13 cellular contexts compared by ENCODE assay signal in genomic region chr4:7066006-7066405, GRCh38. TPM values are rescaled to one million over a fixed set of nuclear protein-coding genes. Genes with fewer than 3 reads are reported as not detected.
DNase-seq lines count a peak whose midpoint lies in the region; TF ChIP-seq lines count a peak whose summit lies in the region.
"Had no signal": no experiment of that assay in that cellular context is flagged by ENCODE, and none has a peak within 500 bp of the region (broad histone marks: within the 10 kb centered on the region; RNA-seq: fewer than 3 reads in every experiment).

No MANE protein-coding gene starts in this region.

- H3K4me3 Mint-ChIP-seq in Calu3 (ENCODE audit: low read depth, unreplicated experiment) (peak overlapping the region; percentile 83), neural progenitor cell (peak overlapping the region; percentile 89)

- peaks cover 5% of the 10 kb centered on the region for H3K4me1 Mint-ChIP-seq in Calu3 (ENCODE audit: low read depth, unreplicated experiment)
- H3K4me1 Mint-ChIP-seq in neural progenitor cell = peaks cover 26% of the 10 kb centered on the region

- H3K18ac ChIP-seq in mesendoderm (ENCODE audit: low read length) = no peak overlapping the region

- TF ChIP-seq CTCF in Calu3 (IDR thresholded peaks at IDR 0.05; ENCODE audit: unreplicated experiment) (no peak), KMS-11 (conservative IDR thresholded peaks at IDR 0.05; ENCODE audit: low read depth, low read length) (no peak), neural progenitor cell (IDR thresholded peaks at IDR 0.05) (no peak)

- peaks cover 13% of the 10 kb centered on the region for H3K79me1 ChIP-seq in mesendoderm (ENCODE audit: low read length)

- H3K9me3 Mint-ChIP-seq in Calu3 (ENCODE audit: low read depth, unreplicated experiment) (no peaks in the 10 kb centered on the region), neural progenitor cell (no peaks in the 10 kb centered on the region)

- H3K4me2 ChIP-seq in KMS-11 (peak overlapping the region; percentile 82; the same call in 1 of the 2 replicates), neural progenitor cell (no peak overlapping the region), mesendoderm (ENCODE audit: low read length) (no peak overlapping the region)

- DNase-seq in Calu3 (no peak), adipocyte (ENCODE audit: low read depth) (no peak), neural progenitor cell (ENCODE audit: low spot score) (no peak), DMS153 (lab: John Stamatoyannopoulos, UW) (no peak), mesendoderm (no peak), kidney glomerular epithelial cell (lab: John Stamatoyannopoulos, UW) (no peak)
- DNase-seq: EL; NCI-H146; nucleus accumbens; stimulated activated CD4-positive, alpha-beta T cell treated with anti-CD3 and anti-CD28 coated beads, Interleukin-1b, Interleukin-23, amount 100 ng/mL, for 48 hours; stimulated activated naive CD4-positive, alpha-beta T cell treated with Interleukin-2 at 50 U/mL for 16 hours had no signal

- H3K36me3 ChIP-seq in KMS-11 (ENCODE audit: insufficient read depth) (no peaks in the 10 kb centered on the region), adipocyte (ENCODE audit: control insufficient read depth, insufficient read depth, low read length, severe bottlenecking) (peaks cover 37% of the 10 kb centered on the region), neural progenitor cell (peaks cover 6% of the 10 kb centered on the region), mesendoderm (ENCODE audit: control insufficient read depth, insufficient read depth, low read length) (peaks cover 12% of the 10 kb centered on the region)

- H4K20me1 ChIP-seq in KMS-11 (ENCODE audit: insufficient read depth) (no peaks in the 10 kb centered on the region), neural progenitor cell (ENCODE audit: low read depth) (peaks cover 26% of the 10 kb centered on the region)

- H2BK120ac ChIP-seq in mesendoderm (ENCODE audit: low read depth, low read length) = no peak overlapping the region

- H4K5ac ChIP-seq in mesendoderm (ENCODE audit: low read length) = no peak overlapping the region

- no peak overlapping the region for H2BK5ac ChIP-seq in mesendoderm (ENCODE audit: low read length)

- H3K9me3 ChIP-seq in adipocyte (ENCODE audit: control insufficient read depth, low read length) (no peaks in the 10 kb centered on the region), neural progenitor cell (ENCODE audit: low read depth) (no peaks in the 10 kb centered on the region)

- no peak overlapping the region for H3K4me3 ChIP-seq in KMS-11 (IDR thresholded peaks at IDR 0.05; ENCODE audit: insufficient read depth, low read depth, low read length)
- peak overlapping the region; percentile 96 for H3K4me3 ChIP-seq in adipocyte (ENCODE audit: low read length)
- H3K4me3 ChIP-seq in neural progenitor cell = no peak overlapping the region
- H3K4me3 ChIP-seq in mesendoderm (ENCODE audit: low read length) = no peak overlapping the region
- H3K4me3 ChIP-seq: cardiac muscle cell had no signal

- no TSS peak for BruUV-seq in Calu3 (replicated peaks; lab: Mats Ljungman, UMichigan)

- H3F3A ChIP-seq in neural progenitor cell (ENCODE audit: low read depth) = peaks cover 8% of the 10 kb centered on the region

- intact Hi-C loops in Calu3 (cut with micrococcal nuclease; ENCODE audit: unreplicated experiment) = no loop called here

- peaks cover 31% of the 10 kb centered on the region for H3K79me2 ChIP-seq in KMS-11 (ENCODE audit: insufficient read depth, low read depth)
- H3K79me2 ChIP-seq in neural progenitor cell (ENCODE audit: low read depth) = peaks cover 42% of the 10 kb centered on the region
- peaks cover 18% of the 10 kb centered on the region for H3K79me2 ChIP-seq in mesendoderm (ENCODE audit: control insufficient read depth, insufficient read depth, low read length)

- H3K9ac ChIP-seq in KMS-11 = no peak overlapping the region
- H3K9ac ChIP-seq in adipocyte (ENCODE audit: low read length) = no peak overlapping the region
- no peak overlapping the region for H3K9ac ChIP-seq in neural progenitor cell
- H3K9ac ChIP-seq in mesendoderm (ENCODE audit: low read length) = no peak overlapping the region

- no peak overlapping the region for H3K56ac ChIP-seq in mesendoderm (ENCODE audit: low read length)

- H3K27me3 ChIP-seq in KMS-11 (ENCODE audit: insufficient read depth, low read depth) (no peaks in the 10 kb centered on the region), adipocyte (replicated peaks; ENCODE audit: control insufficient read depth, insufficient read depth, low read length) (no peaks in the 10 kb centered on the region), neural progenitor cell (peaks cover 22% of the 10 kb centered on the region), mesendoderm (ENCODE audit: insufficient read depth, low read length, poor library complexity) (no peaks in the 10 kb centered on the region)
- H3K27me3 ChIP-seq: cardiac muscle cell had no signal

- peaks cover 35% of the 10 kb centered on the region for H3K36me3 Mint-ChIP-seq in Calu3 (ENCODE audit: insufficient read depth, unreplicated experiment)
- H3K36me3 Mint-ChIP-seq in neural progenitor cell = peaks cover 20% of the 10 kb centered on the region

- no peak overlapping the region for H2BK15ac ChIP-seq in mesendoderm (replicated peaks; ENCODE audit: low read depth)

- H3K27me3 Mint-ChIP-seq in Calu3 (ENCODE audit: unreplicated experiment) (peaks cover 7% of the 10 kb centered on the region), neural progenitor cell (ENCODE audit: insufficient read depth, low read depth) (peaks cover 7% of the 10 kb centered on the region)

- WGBS in mesendoderm (ENCODE audit: extremely low coverage, insufficient coverage, low lambda C conversion rate) = no CpG with 5 or more reads among the region's 11 CpGs

- CTCF ChIA-PET in Calu3 (lab: Charles Lee) = no interaction called here

- no peak overlapping the region for H2AFZ ChIP-seq in KMS-11 (ENCODE audit: low read depth)
- H2AFZ ChIP-seq in neural progenitor cell (replicated peaks) = no peak overlapping the region

- no peak overlapping the region for H4K8ac ChIP-seq in mesendoderm (ENCODE audit: low read depth, low read length)

- H3K27ac Mint-ChIP-seq in Calu3 (ENCODE audit: unreplicated experiment) (no peak overlapping the region), neural progenitor cell (no peak overlapping the region)

- no peak overlapping the region for H3K27ac ChIP-seq in KMS-11
- no peak overlapping the region for H3K27ac ChIP-seq in neural progenitor cell
- no peak overlapping the region for H3K27ac ChIP-seq in mesendoderm (ENCODE audit: low read depth, low read length)
- H3K27ac ChIP-seq: cardiac muscle cell had no signal

- H2AK5ac ChIP-seq in mesendoderm (ENCODE audit: low read length) = no peak overlapping the region

- H3K23ac ChIP-seq in mesendoderm (ENCODE audit: low read length) = no peak overlapping the region

- H3K4ac ChIP-seq in mesendoderm (ENCODE audit: low read depth, low read length) = no peak overlapping the region

- H3K4me1 ChIP-seq in KMS-11 (ENCODE audit: low read depth, poor library complexity, severe bottlenecking) (peaks cover 13% of the 10 kb centered on the region), adipocyte (ENCODE audit: control insufficient read depth, insufficient read depth, low read length) (peaks cover 20% of the 10 kb centered on the region), neural progenitor cell (peaks cover 10% of the 10 kb centered on the region), mesendoderm (ENCODE audit: control insufficient read depth, low read depth, low read length) (peaks cover 4% of the 10 kb centered on the region)

RNA-seq across cellular contexts. Expression of gene GRPEL1, which starts 1.9 kb away (rescaled TPM):
- total RNA-seq in Calu3 (2022) (32.2 and 40.4 TPM in 2 replicates), neural progenitor cell (ENCODE audit: low replicate concordance) (13.7 and 21.0 TPM in 2 replicates)
- polyA plus RNA-seq in mesendoderm (2013, experiment 1 of 2) = 27.2 TPM
- 28.8 TPM for polyA plus RNA-seq in mesendoderm (2013, experiment 2 of 2)

RNA-seq across cellular contexts. Expression of gene TADA2B, which starts 22.8 kb away (rescaled TPM):
- 15.1 and 15.8 TPM in 2 replicates for total RNA-seq in Calu3 (2022)
- 10.6 and 12.6 TPM in 2 replicates for total RNA-seq in neural progenitor cell (ENCODE audit: low replicate concordance)
- 8.0 TPM for polyA plus RNA-seq in mesendoderm (2013, experiment 1 of 2)
- polyA plus RNA-seq in mesendoderm (2013, experiment 2 of 2) = 8.3 TPM
